In the genomic region with DNA sequence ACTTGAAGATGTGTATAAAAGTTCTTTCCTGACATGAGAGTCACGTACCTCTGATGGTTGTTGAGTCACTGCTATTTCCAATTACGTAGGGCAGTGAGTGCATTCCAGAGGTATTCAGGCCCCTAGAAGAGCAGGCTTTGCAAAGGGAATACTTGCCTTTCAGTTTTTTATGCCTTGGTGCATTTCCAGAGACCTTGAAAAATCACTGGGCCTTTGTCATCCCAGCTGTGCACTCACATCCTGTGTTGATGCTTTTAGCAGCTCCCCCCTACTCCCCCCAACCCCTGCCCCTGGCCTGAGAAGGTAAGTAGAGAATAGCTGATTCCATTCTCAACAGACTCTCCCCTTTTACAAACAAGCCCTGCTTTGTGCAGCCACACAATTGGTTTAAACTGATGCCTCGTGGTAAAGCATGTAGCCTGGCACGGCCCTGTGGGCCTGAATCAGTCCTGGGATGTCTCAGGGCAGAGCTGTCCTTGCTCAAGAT, we compare ENCODE assay signal across 1 cellular context.
TF ChIP-seq lines count a peak whose summit lies in the region.

No MANE protein-coding gene starts in this region.

TF ChIP-seq in HepG2, 621 proteins besides CTCF, POLR2A, EP300 and RAD21 (continued from another document):
- TF ChIP-seq, protein P1, sequence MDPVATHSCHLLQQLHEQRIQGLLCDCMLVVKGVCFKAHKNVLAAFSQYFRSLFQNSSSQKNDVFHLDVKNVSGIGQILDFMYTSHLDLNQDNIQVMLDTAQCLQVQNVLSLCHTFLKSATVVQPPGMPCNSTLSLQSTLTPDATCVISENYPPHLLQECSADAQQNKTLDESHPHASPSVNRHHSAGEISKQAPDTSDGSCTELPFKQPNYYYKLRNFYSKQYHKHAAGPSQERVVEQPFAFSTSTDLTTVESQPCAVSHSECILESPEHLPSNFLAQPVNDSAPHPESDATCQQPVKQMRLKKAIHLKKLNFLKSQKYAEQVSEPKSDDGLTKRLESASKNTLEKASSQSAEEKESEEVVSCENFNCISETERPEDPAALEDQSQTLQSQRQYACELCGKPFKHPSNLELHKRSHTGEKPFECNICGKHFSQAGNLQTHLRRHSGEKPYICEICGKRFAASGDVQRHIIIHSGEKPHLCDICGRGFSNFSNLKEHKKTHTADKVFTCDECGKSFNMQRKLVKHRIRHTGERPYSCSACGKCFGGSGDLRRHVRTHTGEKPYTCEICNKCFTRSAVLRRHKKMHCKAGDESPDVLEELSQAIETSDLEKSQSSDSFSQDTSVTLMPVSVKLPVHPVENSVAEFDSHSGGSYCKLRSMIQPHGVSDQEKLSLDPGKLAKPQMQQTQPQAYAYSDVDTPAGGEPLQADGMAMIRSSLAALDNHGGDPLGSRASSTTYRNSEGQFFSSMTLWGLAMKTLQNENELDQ (CRISPR knock-in tag; IDR thresholded peaks at IDR 0.05; ENCODE audit: borderline replicate concordance), result no peak
- TF ChIP-seq ZNF331 (CRISPR knock-in tag; IDR thresholded peaks at IDR 0.05) (0 out of 2 replicates have a peak, but pooled peaks have one; percentile 36), PHF20 (CRISPR knock-in tag; IDR thresholded peaks at IDR 0.05) (no peak), ZNF350 (CRISPR knock-in tag; IDR thresholded peaks at IDR 0.05; ENCODE audit: borderline replicate concordance, low read depth) (no peak), MIER3 (CRISPR knock-in tag; IDR thresholded peaks at IDR 0.05; ENCODE audit: borderline replicate concordance) (no peak), ZNF383 (CRISPR knock-in tag; IDR thresholded peaks at IDR 0.05; ENCODE audit: borderline replicate concordance) (no peak), ZNF10 (CRISPR knock-in tag; IDR thresholded peaks at IDR 0.05; ENCODE audit: borderline replicate concordance, low read depth) (no peak), ZSCAN20 (CRISPR knock-in tag; IDR thresholded peaks at IDR 0.05; ENCODE audit: borderline replicate concordance) (no peak), SOX6 (IDR thresholded peaks at IDR 0.05) (no peak), SOX6 (CRISPR knock-in tag; IDR thresholded peaks at IDR 0.05) (0 out of 2 replicates have a peak, but pooled peaks have one; percentile 30), ZNF737 (CRISPR knock-in tag; IDR thresholded peaks at IDR 0.05; ENCODE audit: borderline replicate concordance) (no peak), NCOA5 (CRISPR knock-in tag; IDR thresholded peaks at IDR 0.05) (no peak), ZNF3 (CRISPR knock-in tag; IDR thresholded peaks at IDR 0.05) (no peak), MED1 (CRISPR knock-in tag; IDR thresholded peaks at IDR 0.05) (no peak)
- TF ChIP-seq, protein P2, sequence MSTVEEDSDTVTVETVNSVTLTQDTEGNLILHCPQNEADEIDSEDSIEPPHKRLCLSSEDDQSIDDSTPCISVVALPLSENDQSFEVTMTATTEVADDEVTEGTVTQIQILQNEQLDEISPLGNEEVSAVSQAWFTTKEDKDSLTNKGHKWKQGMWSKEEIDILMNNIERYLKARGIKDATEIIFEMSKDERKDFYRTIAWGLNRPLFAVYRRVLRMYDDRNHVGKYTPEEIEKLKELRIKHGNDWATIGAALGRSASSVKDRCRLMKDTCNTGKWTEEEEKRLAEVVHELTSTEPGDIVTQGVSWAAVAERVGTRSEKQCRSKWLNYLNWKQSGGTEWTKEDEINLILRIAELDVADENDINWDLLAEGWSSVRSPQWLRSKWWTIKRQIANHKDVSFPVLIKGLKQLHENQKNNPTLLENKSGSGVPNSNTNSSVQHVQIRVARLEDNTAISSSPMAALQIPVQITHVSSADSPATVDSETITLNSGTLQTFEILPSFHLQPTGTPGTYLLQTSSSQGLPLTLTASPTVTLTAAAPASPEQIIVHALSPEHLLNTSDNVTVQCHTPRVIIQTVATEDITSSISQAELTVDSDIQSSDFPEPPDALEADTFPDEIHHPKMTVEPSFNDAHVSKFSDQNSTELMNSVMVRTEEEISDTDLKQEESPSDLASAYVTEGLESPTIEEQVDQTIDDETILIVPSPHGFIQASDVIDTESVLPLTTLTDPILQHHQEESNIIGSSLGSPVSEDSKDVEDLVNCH (CRISPR knock-in tag; IDR thresholded peaks at IDR 0.05), result no peak
- TF ChIP-seq, protein P3, sequence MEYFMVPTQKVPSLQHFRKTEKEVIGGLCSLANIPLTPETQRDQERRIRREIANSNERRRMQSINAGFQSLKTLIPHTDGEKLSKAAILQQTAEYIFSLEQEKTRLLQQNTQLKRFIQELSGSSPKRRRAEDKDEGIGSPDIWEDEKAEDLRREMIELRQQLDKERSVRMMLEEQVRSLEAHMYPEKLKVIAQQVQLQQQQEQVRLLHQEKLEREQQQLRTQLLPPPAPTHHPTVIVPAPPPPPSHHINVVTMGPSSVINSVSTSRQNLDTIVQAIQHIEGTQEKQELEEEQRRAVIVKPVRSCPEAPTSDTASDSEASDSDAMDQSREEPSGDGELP (IDR thresholded peaks at IDR 0.05; ENCODE audit: borderline replicate concordance, low read depth), result peak; percentile 86; the same call in 1 of the 2 replicates
- TF ChIP-seq, protein P4, sequence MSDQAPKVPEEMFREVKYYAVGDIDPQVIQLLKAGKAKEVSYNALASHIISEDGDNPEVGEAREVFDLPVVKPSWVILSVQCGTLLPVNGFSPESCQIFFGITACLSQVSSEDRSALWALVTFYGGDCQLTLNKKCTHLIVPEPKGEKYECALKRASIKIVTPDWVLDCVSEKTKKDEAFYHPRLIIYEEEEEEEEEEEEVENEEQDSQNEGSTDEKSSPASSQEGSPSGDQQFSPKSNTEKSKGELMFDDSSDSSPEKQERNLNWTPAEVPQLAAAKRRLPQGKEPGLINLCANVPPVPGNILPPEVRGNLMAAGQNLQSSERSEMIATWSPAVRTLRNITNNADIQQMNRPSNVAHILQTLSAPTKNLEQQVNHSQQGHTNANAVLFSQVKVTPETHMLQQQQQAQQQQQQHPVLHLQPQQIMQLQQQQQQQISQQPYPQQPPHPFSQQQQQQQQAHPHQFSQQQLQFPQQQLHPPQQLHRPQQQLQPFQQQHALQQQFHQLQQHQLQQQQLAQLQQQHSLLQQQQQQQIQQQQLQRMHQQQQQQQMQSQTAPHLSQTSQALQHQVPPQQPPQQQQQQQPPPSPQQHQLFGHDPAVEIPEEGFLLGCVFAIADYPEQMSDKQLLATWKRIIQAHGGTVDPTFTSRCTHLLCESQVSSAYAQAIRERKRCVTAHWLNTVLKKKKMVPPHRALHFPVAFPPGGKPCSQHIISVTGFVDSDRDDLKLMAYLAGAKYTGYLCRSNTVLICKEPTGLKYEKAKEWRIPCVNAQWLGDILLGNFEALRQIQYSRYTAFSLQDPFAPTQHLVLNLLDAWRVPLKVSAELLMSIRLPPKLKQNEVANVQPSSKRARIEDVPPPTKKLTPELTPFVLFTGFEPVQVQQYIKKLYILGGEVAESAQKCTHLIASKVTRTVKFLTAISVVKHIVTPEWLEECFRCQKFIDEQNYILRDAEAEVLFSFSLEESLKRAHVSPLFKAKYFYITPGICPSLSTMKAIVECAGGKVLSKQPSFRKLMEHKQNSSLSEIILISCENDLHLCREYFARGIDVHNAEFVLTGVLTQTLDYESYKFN (CRISPR knock-in tag; conservative IDR thresholded peaks at IDR 0.05), result 0 out of 2 replicates have a peak, but pooled peaks have one; percentile 22
